Comparison of ENCODE assay signal across 1 cellular context in the genomic region with DNA sequence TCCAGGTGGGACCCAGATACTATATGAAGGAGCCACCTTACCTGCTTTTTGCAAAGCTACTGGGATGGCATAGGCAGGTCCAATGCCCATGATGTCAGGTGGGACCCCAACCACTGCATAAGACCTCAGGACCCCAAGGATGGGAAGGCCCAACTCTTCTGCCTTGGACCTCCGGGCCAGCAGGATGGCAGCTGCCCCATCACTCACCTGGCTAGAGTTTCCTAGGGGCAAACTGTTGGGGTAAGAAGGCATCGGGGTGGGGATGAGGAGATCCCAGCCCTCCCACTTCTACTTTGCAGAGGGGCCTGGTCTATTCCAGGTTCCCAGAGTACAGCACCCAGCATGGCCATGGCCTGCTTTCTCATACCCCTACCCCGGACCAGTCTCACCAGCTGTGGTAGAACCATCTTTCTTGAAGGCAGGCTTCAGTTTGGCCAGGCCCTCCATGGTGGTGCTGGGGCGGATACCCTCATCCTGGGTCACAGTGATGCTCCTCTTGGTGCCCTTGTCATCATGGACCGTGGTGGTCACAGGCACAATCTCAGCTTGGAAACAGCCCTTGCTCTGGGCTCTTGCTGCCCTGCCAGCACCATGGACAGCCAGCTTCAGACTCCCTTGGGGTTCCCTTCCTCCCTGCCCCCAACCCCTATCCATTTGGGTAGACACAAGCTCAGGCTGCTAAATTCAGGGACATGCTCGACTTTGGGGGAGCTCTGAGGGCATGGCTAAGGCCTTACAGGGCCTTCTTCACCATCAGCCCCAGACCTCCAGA.
A peak's percentile ranks its signal among the peaks of the same experiment; 100 is the strongest.
TF ChIP-seq lines count a peak whose summit lies in the region.

No MANE protein-coding gene starts in this region.

TF ChIP-seq in GM12878, 131 proteins besides CTCF, POLR2A, EP300 and RAD21:
- TF ChIP-seq HDGF (IDR thresholded peaks at IDR 0.05) (no peak), EED (IDR thresholded peaks at IDR 0.05; ENCODE audit: low read depth) (no peak), STAT3 (IDR thresholded peaks at IDR 0.05; ENCODE audit: low read depth, low read length) (no peak)
- TF ChIP-seq, protein P1, sequence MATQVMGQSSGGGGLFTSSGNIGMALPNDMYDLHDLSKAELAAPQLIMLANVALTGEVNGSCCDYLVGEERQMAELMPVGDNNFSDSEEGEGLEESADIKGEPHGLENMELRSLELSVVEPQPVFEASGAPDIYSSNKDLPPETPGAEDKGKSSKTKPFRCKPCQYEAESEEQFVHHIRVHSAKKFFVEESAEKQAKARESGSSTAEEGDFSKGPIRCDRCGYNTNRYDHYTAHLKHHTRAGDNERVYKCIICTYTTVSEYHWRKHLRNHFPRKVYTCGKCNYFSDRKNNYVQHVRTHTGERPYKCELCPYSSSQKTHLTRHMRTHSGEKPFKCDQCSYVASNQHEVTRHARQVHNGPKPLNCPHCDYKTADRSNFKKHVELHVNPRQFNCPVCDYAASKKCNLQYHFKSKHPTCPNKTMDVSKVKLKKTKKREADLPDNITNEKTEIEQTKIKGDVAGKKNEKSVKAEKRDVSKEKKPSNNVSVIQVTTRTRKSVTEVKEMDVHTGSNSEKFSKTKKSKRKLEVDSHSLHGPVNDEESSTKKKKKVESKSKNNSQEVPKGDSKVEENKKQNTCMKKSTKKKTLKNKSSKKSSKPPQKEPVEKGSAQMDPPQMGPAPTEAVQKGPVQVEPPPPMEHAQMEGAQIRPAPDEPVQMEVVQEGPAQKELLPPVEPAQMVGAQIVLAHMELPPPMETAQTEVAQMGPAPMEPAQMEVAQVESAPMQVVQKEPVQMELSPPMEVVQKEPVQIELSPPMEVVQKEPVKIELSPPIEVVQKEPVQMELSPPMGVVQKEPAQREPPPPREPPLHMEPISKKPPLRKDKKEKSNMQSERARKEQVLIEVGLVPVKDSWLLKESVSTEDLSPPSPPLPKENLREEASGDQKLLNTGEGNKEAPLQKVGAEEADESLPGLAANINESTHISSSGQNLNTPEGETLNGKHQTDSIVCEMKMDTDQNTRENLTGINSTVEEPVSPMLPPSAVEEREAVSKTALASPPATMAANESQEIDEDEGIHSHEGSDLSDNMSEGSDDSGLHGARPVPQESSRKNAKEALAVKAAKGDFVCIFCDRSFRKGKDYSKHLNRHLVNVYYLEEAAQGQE (IDR thresholded peaks at IDR 0.05; ENCODE audit: low read depth, low read length): peak; percentile 56; the same call in 1 of the 2 replicates
- TF ChIP-seq, protein P2, sequence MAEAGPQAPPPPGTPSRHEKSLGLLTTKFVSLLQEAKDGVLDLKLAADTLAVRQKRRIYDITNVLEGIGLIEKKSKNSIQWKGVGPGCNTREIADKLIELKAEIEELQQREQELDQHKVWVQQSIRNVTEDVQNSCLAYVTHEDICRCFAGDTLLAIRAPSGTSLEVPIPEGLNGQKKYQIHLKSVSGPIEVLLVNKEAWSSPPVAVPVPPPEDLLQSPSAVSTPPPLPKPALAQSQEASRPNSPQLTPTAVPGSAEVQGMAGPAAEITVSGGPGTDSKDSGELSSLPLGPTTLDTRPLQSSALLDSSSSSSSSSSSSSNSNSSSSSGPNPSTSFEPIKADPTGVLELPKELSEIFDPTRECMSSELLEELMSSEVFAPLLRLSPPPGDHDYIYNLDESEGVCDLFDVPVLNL (IDR thresholded peaks at IDR 0.05; ENCODE audit: low read depth, low read length): no peak
